Comparison of ENCODE assay signal across 29 cellular contexts in genomic region chr4:80261989-80262600, GRCh38. TPM values are rescaled to one million over a fixed set of nuclear protein-coding genes. Genes with fewer than 3 reads are reported as not detected.
"Had no signal": no experiment of that assay in that cellular context is flagged by ENCODE, and none has a peak within 500 bp of the region (broad histone marks: within the 10 kb centered on the region; RNA-seq: fewer than 3 reads in every experiment).

No MANE protein-coding gene starts in this region.

- H3K9ac ChIP-seq: neural progenitor cell had no signal

- H3K4me2 ChIP-seq: hepatocyte, neural progenitor cell, smooth muscle cell had no signal

- ATAC-seq: left cardiac atrium; left lobe of liver; lower lobe of right lung; natural killer cell; right lobe of liver; stimulated activated naive B cell treated with anti-CD40 and anti-IgM and Interleukin-4, amounts not matched to agents 10 μg/mL and 1 μg/mL and 100 μg/mL, for 72 hours; stimulated activated naive CD8-positive, alpha-beta T cell treated with anti-CD3 and anti-CD28 coated beads, Interleukin-15, Interleukin-2, amounts not matched to agents 100 U/mL and 50 U/mL, for 24 hours; upper lobe of right lung had no signal

- H2AFZ ChIP-seq: hepatocyte, neural progenitor cell had no signal

- H3K79me2 ChIP-seq: hepatocyte had no signal

- DNase-seq: islet precursor cell; left cardiac atrium; lower lobe of right lung; mammary epithelial cell; mesenchymal stem cell; naive B cell; natural killer cell; nephron progenitor cell; occipital lobe; ovary; right lobe of liver; stimulated activated CD4-positive, alpha-beta T cell treated with anti-CD3 and anti-CD28 coated beads, Interleukin-1b, Interleukin-23, amount 100 ng/mL, for 48 hours; stimulated activated CD4-positive, alpha-beta T cell treated with anti-CD3 and anti-CD28 coated beads, Interleukin-2, amount 100 ng/mL, for 48 hours; stimulated activated naive B cell treated with anti-CD40 and anti-IgM and Interleukin-4, amounts not matched to agents 10 μg/mL and 1 μg/mL and 100 μg/mL, for 72 hours; stimulated activated naive CD8-positive, alpha-beta T cell treated with anti-CD3 and anti-CD28 coated beads, Interleukin-15, Interleukin-2, amounts not matched to agents 100 U/mL and 50 U/mL, for 24 hours; stomach; testis; thyroid gland; transverse colon; upper lobe of right lung had no signal

- H3K4me3 ChIP-seq: hepatocyte, lower lobe of right lung, neural progenitor cell, ovary, right atrium auricular region, right lobe of liver, smooth muscle cell, stomach, testis, thyroid gland, transverse colon, upper lobe of right lung had no signal

- H3K27ac ChIP-seq: hepatocyte, lower lobe of right lung, neural progenitor cell, neutrophil, ovary, right atrium auricular region, right lobe of liver, stomach, testis, thyroid gland, transverse colon, upper lobe of right lung had no signal

- H3K36me3 ChIP-seq: lower lobe of right lung, neural progenitor cell, neutrophil, ovary, right atrium auricular region, right lobe of liver, stomach, thyroid gland, transverse colon, upper lobe of right lung had no signal

- FAIRE-seq: urothelium cell line had no signal

- H3K27me3 ChIP-seq: ovary had no signal

- H3K9me3 ChIP-seq: lower lobe of right lung, neutrophil, ovary, right atrium auricular region, right lobe of liver, stomach, testis, thyroid gland, transverse colon, upper lobe of right lung had no signal

RNA-seq across cellular contexts. Expression of gene FGF5, which starts 4.4 kb away (rescaled TPM):
- total RNA-seq: hepatocyte, left cardiac atrium, left lobe of liver, liver, lower lobe of right lung, mononuclear cell, right lobe of liver, smooth muscle cell, testis, thyroid gland, upper lobe of right lung had no signal
- polyA plus RNA-seq: smooth muscle cell, stomach had no signal
